In genomic region chr10:73655990-73656298, GRCh38 we compare ENCODE assay signal across 21 cellular contexts. TPM values are rescaled to one million over a fixed set of nuclear protein-coding genes. Genes with fewer than 3 reads are reported as not detected.
A peak's percentile ranks its signal among the peaks of the same experiment; 100 is the strongest.
DNase-seq lines count a peak whose midpoint lies in the region; ATAC-seq and TF ChIP-seq lines count a peak whose summit lies in the region.
"Had no signal": no experiment of that assay in that cellular context is flagged by ENCODE, and none has a peak within 500 bp of the region (broad histone marks: within the 10 kb centered on the region; RNA-seq: fewer than 3 reads in every experiment).

SYNPO2L (minus strand) TSS chr10:73656029; CDS start chr10:73655922, 107 bp downstream.

- TF ChIP-seq POLR2A in uterus (IDR thresholded peaks at IDR 0.05) = no peak

- H3K27me3 ChIP-seq in right atrium auricular region (no peaks in the 10 kb centered on the region), skeletal muscle satellite cell (ENCODE audit: control insufficient read depth, insufficient read depth, low read length) (no peaks in the 10 kb centered on the region), uterus (no peaks in the 10 kb centered on the region)

- peak within 1 kb of the TSS; percentile 52 to 69 for H3K4me3 ChIP-seq in right atrium auricular region
- H3K4me3 ChIP-seq in skeletal muscle satellite cell (ENCODE audit: low read length) = no peak within 1 kb of the TSS
- H3K4me3 ChIP-seq in uterus = no peak within 1 kb of the TSS

- H3K4me2 ChIP-seq in skeletal muscle satellite cell (ENCODE audit: low read length) = peak within 1 kb of the TSS; percentile 13

- intact Hi-C loops in dendritic cell treated with granulocyte-macrophage colony-stimulating factor and Interleukin-4, amounts not matched to agents 40 ng/mL and 50 ng/mL, for 4 days (cut with micrococcal nuclease) = no loop called here
- intact Hi-C loops in uterus (cut with DNase I; ENCODE audit: low total_unique reads) = no loop called here

- H3K4me1 Mint-ChIP-seq in dendritic cell treated with granulocyte-macrophage colony-stimulating factor and Interleukin-4, amounts not matched to agents 40 ng/mL and 50 ng/mL, for 4 days (ENCODE audit: low read depth) = peaks cover 12% of the 10 kb centered on the region
- H3K4me1 Mint-ChIP-seq: memory B cell, nephron progenitor cell had no signal

- H3K27me3 Mint-ChIP-seq in dendritic cell treated with granulocyte-macrophage colony-stimulating factor and Interleukin-4, amounts not matched to agents 40 ng/mL and 50 ng/mL, for 4 days = peaks cover 6% of the 10 kb centered on the region
- H3K27me3 Mint-ChIP-seq: progenitor cell of endocrine pancreas had no signal

- peak within 1 kb of the TSS; percentile 52 for H3K9ac ChIP-seq in skeletal muscle satellite cell (ENCODE audit: low read depth, low read length)

- H3K4me3 Mint-ChIP-seq in dendritic cell treated with granulocyte-macrophage colony-stimulating factor and Interleukin-4, amounts not matched to agents 40 ng/mL and 50 ng/mL, for 4 days = no peak within 1 kb of the TSS
- H3K4me3 Mint-ChIP-seq: memory B cell, nephron progenitor cell had no signal

- H3K27ac ChIP-seq in KOPT-K1 (ENCODE audit: low read depth, low read length, poor library complexity, severe bottlenecking) (peak within 1 kb of the TSS; percentile 9), right atrium auricular region (peak within 1 kb of the TSS; percentile 77 to 95), uterus (no peak within 1 kb of the TSS), caudate nucleus (ENCODE audit: low read depth, low read length) (no peak within 1 kb of the TSS)
- H3K27ac ChIP-seq: RWPE1 had no signal

- no peak for TF ChIP-seq CTCF in right atrium auricular region (IDR thresholded peaks at IDR 0.05)
- no peak for TF ChIP-seq CTCF in uterus (IDR thresholded peaks at IDR 0.05)

- no peaks in the 10 kb centered on the region for H3K36me3 Mint-ChIP-seq in dendritic cell treated with granulocyte-macrophage colony-stimulating factor and Interleukin-4, amounts not matched to agents 40 ng/mL and 50 ng/mL, for 4 days (ENCODE audit: low read depth)
- H3K36me3 Mint-ChIP-seq: memory B cell had no signal

- no peak for ATAC-seq in GM21529 (IDR thresholded peaks at IDR 0.05; ENCODE audit: unreplicated experiment)

- H3K27ac Mint-ChIP-seq in dendritic cell treated with granulocyte-macrophage colony-stimulating factor and Interleukin-4, amounts not matched to agents 40 ng/mL and 50 ng/mL, for 4 days = peak within 1 kb of the TSS; percentile 45
- H3K27ac Mint-ChIP-seq: memory B cell, nephron progenitor cell, progenitor cell of endocrine pancreas had no signal

- no peaks in the 10 kb centered on the region for H3K9me3 Mint-ChIP-seq in dendritic cell treated with granulocyte-macrophage colony-stimulating factor and Interleukin-4, amounts not matched to agents 40 ng/mL and 50 ng/mL, for 4 days
- H3K9me3 Mint-ChIP-seq: memory B cell, nephron progenitor cell had no signal

- H3K36me3 ChIP-seq in KOPT-K1 (ENCODE audit: insufficient read depth, low read length) = no peaks in the 10 kb centered on the region
- no peaks in the 10 kb centered on the region for H3K36me3 ChIP-seq in right atrium auricular region
- no peaks in the 10 kb centered on the region for H3K36me3 ChIP-seq in skeletal muscle satellite cell (ENCODE audit: insufficient read depth, low read length)
- H3K36me3 ChIP-seq in uterus = no peaks in the 10 kb centered on the region

- DNase-seq in right atrium auricular region (ENCODE audit: low spot score) = no peak
- DNase-seq in activated naive CD4-positive, alpha-beta T cell treated with anti-CD3 and anti-CD28 coated beads, Interleukin-2, amount 50 U/mL, for 16 hours = no peak
- no peak for DNase-seq in uterus
- DNase-seq in caudate nucleus (lab: John Stamatoyannopoulos, UW) = no peak
- DNase-seq: activated effector memory CD4-positive, alpha-beta T cell treated with anti-CD3 and anti-CD28 coated beads, Interleukin-2, amount 50 U/mL, for 16 hours; amygdala; hypothalamus; islet precursor cell; NCI-H1105 treated with DMSO at 0.1 percent for 48 hours; NCI-H524 treated with DMSO at 0.1 percent for 48 hours; nephron progenitor cell; stimulated activated CD8-positive, alpha-beta memory T cell treated with anti-CD3 and anti-CD28 coated beads, Interleukin-4, amount 100 ng/mL, for 48 hours; SW 1271 had no signal

- H3K9me3 ChIP-seq in KOPT-K1 (ENCODE audit: insufficient read depth, low read length, poor library complexity, severe bottlenecking) = no peaks in the 10 kb centered on the region
- no peaks in the 10 kb centered on the region for H3K9me3 ChIP-seq in right atrium auricular region
- no peaks in the 10 kb centered on the region for H3K9me3 ChIP-seq in skeletal muscle satellite cell (replicated peaks; ENCODE audit: low read length)
- no peaks in the 10 kb centered on the region for H3K9me3 ChIP-seq in uterus

- peaks cover 0 to 31% of the 10 kb centered on the region in 2 donors for H3K4me1 ChIP-seq in right atrium auricular region
- H3K4me1 ChIP-seq in skeletal muscle satellite cell (ENCODE audit: control insufficient read depth, insufficient read depth, low read length) = peaks cover 17% of the 10 kb centered on the region
- no peaks in the 10 kb centered on the region for H3K4me1 ChIP-seq in uterus

RNA-seq across cellular contexts. Expression of gene SYNPO2L, which starts in this region (rescaled TPM):
- total RNA-seq in right atrium auricular region (100 to 1,000 TPM; 167 to 230 TPM), uterus (under 1 TPM in 1 of 4 donors, not detected in 3; 0.37 TPM)
- 0.22 TPM in 1 of 2 replicates, not detected in the other for total RNA-seq in skeletal muscle satellite cell (2012; rRNA removed)
- total RNA-seq: temporal lobe had no signal

Comparison
In these comparisons a context has a peak if more than half of its experiments do, and no peak if none do; other contexts are left out.
1. RNA of gene SYNPO2L (total RNA-seq): 167 to 230 TPM in right atrium auricular region; 0.37 TPM in uterus; every median in the first group is over 100 times any median in the second.
2. H3K27ac ChIP-seq: peak in KOPT-K1 (single experiment) and right atrium auricular region (2 of 2); none in uterus (0 of 2) and caudate nucleus (single experiment).
3. H3K4me3 ChIP-seq: peak in right atrium auricular region (2 of 2); none in skeletal muscle satellite cell (single experiment) and uterus (0 of 2).